Comparison of ENCODE assay signal across 8 cellular contexts in genomic region chr11:118241191-118242098, GRCh38. TPM values are rescaled to one million over a fixed set of nuclear protein-coding genes. Genes with fewer than 3 reads are reported as not detected.
A peak's percentile ranks its signal among the peaks of the same experiment; 100 is the strongest.
DNase-seq lines count a peak whose midpoint lies in the region; ATAC-seq and TF ChIP-seq lines count a peak whose summit lies in the region.

No MANE protein-coding gene starts in this region.

- TF ChIP-seq CTCF in Calu3 (IDR thresholded peaks at IDR 0.05; ENCODE audit: unreplicated experiment): no peak

- peak; percentile 46 for DNase-seq in Calu3
- peak; percentile 90 for DNase-seq in M059J (ENCODE audit: low read depth)
- peak; percentile 88 for DNase-seq in activated CD8-positive, alpha-beta memory T cell treated with anti-CD3 and anti-CD28 coated beads, Interleukin-2, amount 10 ng/mL, durations not matched to agents 7 days and 5 days
- DNase-seq in head of caudate nucleus: peak in 30 of 42 donors; percentile 11 to 84 (median 44)
- DNase-seq in stimulated activated CD4-positive, alpha-beta T cell treated with anti-CD3 and anti-CD28 coated beads, Interleukin-4, amount 100 ng/mL, for 24 hours: peak; percentile 79
- DNase-seq in NCI-H446 (lab: John Stamatoyannopoulos, UW): no peak

- peak overlapping the region; percentile 51 for H3K4me3 Mint-ChIP-seq in Calu3 (ENCODE audit: low read depth, unreplicated experiment)
- peak overlapping the region; percentile 71 for H3K4me3 Mint-ChIP-seq in activated CD8-positive, alpha-beta memory T cell treated with anti-CD3 and anti-CD28 coated beads, Interleukin-2, amount 10 ng/mL, durations not matched to agents 7 days and 5 days

- H3K9me3 Mint-ChIP-seq in Calu3 (ENCODE audit: low read depth, unreplicated experiment): no peaks in the 10 kb centered on the region
- H3K9me3 Mint-ChIP-seq in activated CD8-positive, alpha-beta memory T cell treated with anti-CD3 and anti-CD28 coated beads, Interleukin-2, amount 10 ng/mL, durations not matched to agents 7 days and 5 days (ENCODE audit: low read depth): no peaks in the 10 kb centered on the region

- peak overlapping the region; percentile 91 for H3K27ac Mint-ChIP-seq in Calu3 (ENCODE audit: unreplicated experiment)
- peak overlapping the region; percentile 97 for H3K27ac Mint-ChIP-seq in activated CD8-positive, alpha-beta memory T cell treated with anti-CD3 and anti-CD28 coated beads, Interleukin-2, amount 10 ng/mL, durations not matched to agents 7 days and 5 days

- CTCF ChIA-PET in Calu3 (lab: Charles Lee): interaction anchor here (1.1 to 2.0 kb wide), 2 partner anchors 11 to 43 kb away, joined by 5 to 7 read pairs; partner anchors contain the start of gene MPZL3
- CTCF ChIA-PET in activated CD8-positive, alpha-beta memory T cell treated with anti-CD3 and anti-CD28 coated beads, Interleukin-2, amount 10 ng/mL, durations not matched to agents 7 days and 5 days (lab: Charles Lee): interaction anchor here (1.0 to 9.4 kb wide), 10 partner anchors 10 to 54 kb away, joined by 3 to 80 read pairs (median 8); partner anchors contain the start of genes JAML, MPZL2 and MPZL3

- ATAC-seq in GM21717 (IDR thresholded peaks at IDR 0.05; ENCODE audit: unreplicated experiment) (peak; percentile 55), HG03159 (IDR thresholded peaks at IDR 0.05; ENCODE audit: unreplicated experiment) (no peak)
- ATAC-seq in activated CD8-positive, alpha-beta memory T cell treated with anti-CD3 and anti-CD28 coated beads, Interleukin-2, amount 10 ng/mL, durations not matched to agents 7 days and 5 days: peak; percentile 89

- H3K4me1 Mint-ChIP-seq in Calu3 (ENCODE audit: low read depth, unreplicated experiment): peaks cover 59% of the 10 kb centered on the region
- H3K4me1 Mint-ChIP-seq in activated CD8-positive, alpha-beta memory T cell treated with anti-CD3 and anti-CD28 coated beads, Interleukin-2, amount 10 ng/mL, durations not matched to agents 7 days and 5 days: peaks cover 90% of the 10 kb centered on the region

- H3K36me3 Mint-ChIP-seq in Calu3 (ENCODE audit: insufficient read depth, unreplicated experiment): peaks cover 13% of the 10 kb centered on the region
- H3K36me3 Mint-ChIP-seq in activated CD8-positive, alpha-beta memory T cell treated with anti-CD3 and anti-CD28 coated beads, Interleukin-2, amount 10 ng/mL, durations not matched to agents 7 days and 5 days: peaks cover 50% of the 10 kb centered on the region

- intact Hi-C loops in Calu3 (cut with micrococcal nuclease; ENCODE audit: unreplicated experiment): loop anchor here (2.0 kb wide), 1 partner anchor 47 kb away; no protein-coding TSS in a partner anchor
- intact Hi-C loops in head of caudate nucleus (cut with DNase I): no loop called here

- BruUV-seq in Calu3 (replicated peaks; lab: Mats Ljungman, UMichigan): no TSS peak

- H3K27me3 Mint-ChIP-seq in Calu3 (ENCODE audit: unreplicated experiment): no peaks in the 10 kb centered on the region
- H3K27me3 Mint-ChIP-seq in activated CD8-positive, alpha-beta memory T cell treated with anti-CD3 and anti-CD28 coated beads, Interleukin-2, amount 10 ng/mL, durations not matched to agents 7 days and 5 days: no peaks in the 10 kb centered on the region

RNA-seq across cellular contexts. Expression of gene MPZL3, which starts 10.7 kb away (rescaled TPM):
- total RNA-seq in Calu3 (2022): 5.9 and 6.9 TPM in 2 replicates
- total RNA-seq in M059J (2014; rRNA removed; shearing (Covaris generic)): 5.7 and 8.7 TPM in 2 replicates
- 10 to 100 TPM; 20.4 to 28.4 TPM for total RNA-seq in activated CD8-positive, alpha-beta memory T cell treated with anti-CD3 and anti-CD28 coated beads, Interleukin-2, amount 10 ng/mL, durations not matched to agents 7 days and 5 days

RNA-seq across cellular contexts. Expression of gene JAML, which starts 16.6 kb away (rescaled TPM):
- 0.07 TPM in 1 of 2 replicates, not detected in the other for total RNA-seq in Calu3 (2022)
- not detected in 2 replicates for total RNA-seq in M059J (2014; rRNA removed; shearing (Covaris generic))
- total RNA-seq in activated CD8-positive, alpha-beta memory T cell treated with anti-CD3 and anti-CD28 coated beads, Interleukin-2, amount 10 ng/mL, durations not matched to agents 7 days and 5 days: 100 to 1,000 TPM; 139 to 142 TPM

RNA-seq across cellular contexts. Expression of gene MPZL2, which starts 22.7 kb away (rescaled TPM):
- total RNA-seq in Calu3 (2022): 69.6 and 81.7 TPM in 2 replicates
- total RNA-seq in M059J (2014; rRNA removed; shearing (Covaris generic)): 13.6 and 19.6 TPM in 2 replicates
- 1 to 10 TPM; 3.0 to 3.2 TPM for total RNA-seq in activated CD8-positive, alpha-beta memory T cell treated with anti-CD3 and anti-CD28 coated beads, Interleukin-2, amount 10 ng/mL, durations not matched to agents 7 days and 5 days

Comparison
In these comparisons a context has a peak if more than half of its experiments do, and no peak if none do; other contexts are left out.
1. DNase-seq: peak in Calu3 (single experiment), M059J (single experiment), activated CD8-positive, alpha-beta memory T cell treated with anti-CD3 and anti-CD28 coated beads, Interleukin-2, amount 10 ng/mL, durations not matched to agents 7 days and 5 days (single experiment), head of caudate nucleus (30 of 42) and stimulated activated CD4-positive, alpha-beta T cell treated with anti-CD3 and anti-CD28 coated beads, Interleukin-4, amount 100 ng/mL, for 24 hours (single experiment); none in NCI-H446 (0 of 2).
2. RNA of gene JAML, which starts 16.6 kb away (total RNA-seq): 139 to 142 TPM in activated CD8-positive, alpha-beta memory T cell treated with anti-CD3 and anti-CD28 coated beads, Interleukin-2, amount 10 ng/mL, durations not matched to agents 7 days and 5 days; 0.07 TPM in Calu3 and not detected in M059J; every median in the first group is over 100 times any median in the second.